Comparison of ENCODE assay signal across 27 cellular contexts in genomic region chr15:98526094-98526493, GRCh38.
"Had no signal": no experiment of that assay in that cellular context is flagged by ENCODE, and none has a peak within 500 bp of the region (broad histone marks: within the 10 kb centered on the region; RNA-seq: fewer than 3 reads in every experiment).

No MANE protein-coding gene starts in this region.

- DNase-seq: activated CD4-positive, alpha-beta T cell treated with anti-CD3 and anti-CD28 coated beads for 48 hours; activated CD4-positive, alpha-beta T cell treated with anti-CD3 and anti-CD28 coated beads, Interleukin-2, amount 50 U/mL, for 48 hours; activated CD8-positive, alpha-beta memory T cell treated with anti-CD3 and anti-CD28 coated beads for 24 hours; activated effector memory CD4-positive, alpha-beta T cell treated with Interleukin-2 at 50 U/mL for 16 hours; activated naive CD4-positive, alpha-beta T cell treated with Interleukin-2 at 50 U/mL for 16 hours; anterior cingulate cortex; cerebellar nuclear complex; colonic mucosa; effector CD8-positive, alpha-beta T cell; esophagus squamous epithelium; gastrocnemius medialis; glutamatergic neuron; islet precursor cell; mammary epithelial cell; midbrain; naive thymus-derived CD8-positive, alpha-beta T cell; posterior cingulate gyrus; small intestine; stimulated activated CD4-positive, alpha-beta T cell treated with anti-CD3 and anti-CD28 coated beads, Interleukin-4, amount 100 ng/mL, for 24 hours; T-helper 9 cell; WERI-Rb-1 had no signal

- H3K36me3 ChIP-seq: cardiac muscle cell, colonic mucosa, esophagus squamous epithelium, gastrocnemius medialis, neural progenitor cell, tibial nerve, WERI-Rb-1 had no signal

- H2AFZ ChIP-seq: neural progenitor cell had no signal

- H3K4me3 ChIP-seq: cardiac muscle cell, colonic mucosa, gastrocnemius medialis, neural progenitor cell had no signal

- H3K9ac ChIP-seq: neural progenitor cell had no signal

- ATAC-seq: activated CD4-positive, CD25-positive, alpha-beta regulatory T cell treated with anti-CD3 and anti-CD28 coated beads, Interleukin-2, amount 50 U/mL, for 24 hours; gastrocnemius medialis; naive thymus-derived CD8-positive, alpha-beta T cell; stimulated activated effector memory CD8-positive, alpha-beta T cell treated with anti-CD3 and anti-CD28 coated beads, Interleukin-12 subunit alpha, Interleukin-12 subunit beta, amount 100 ng/mL, for 72 hours had no signal

- H3K27me3 ChIP-seq: cardiac muscle cell, colonic mucosa, esophagus squamous epithelium, neural progenitor cell had no signal

- H3K4me2 ChIP-seq: neural progenitor cell had no signal

- H3K4me1 ChIP-seq: colonic mucosa, esophagus squamous epithelium, gastrocnemius medialis, neural progenitor cell had no signal

- H3K27ac ChIP-seq: cardiac muscle cell, colonic mucosa, epithelial cell of prostate, gastrocnemius medialis, neural progenitor cell, WERI-Rb-1 had no signal

- H3K9me3 ChIP-seq: colonic mucosa, esophagus squamous epithelium, gastrocnemius medialis, tibial nerve had no signal
